In genomic region chr5:16455670-16456069, GRCh38 we compare ENCODE assay signal across 9 cellular contexts. TPM values are rescaled to one million over a fixed set of nuclear protein-coding genes. Genes with fewer than 3 reads are reported as not detected.
DNase-seq lines count a peak whose midpoint lies in the region; ATAC-seq and TF ChIP-seq lines count a peak whose summit lies in the region.
"Had no signal": no experiment of that assay in that cellular context is flagged by ENCODE, and none has a peak within 500 bp of the region (broad histone marks: within the 10 kb centered on the region; RNA-seq: fewer than 3 reads in every experiment).

No MANE protein-coding gene starts in this region.

- no peak for ATAC-seq in central memory CD8-positive, alpha-beta T cell (replicated peaks; ENCODE audit: extremely low read depth, poor library complexity, severe bottlenecking)
- peak in 1 of 2 donors; percentile 50 for ATAC-seq in gastrocnemius medialis

- DNase-seq in T-helper 2 cell treated with Interferon-gamma antibody and Interleukin-4, amounts not matched to agents 5 μg/mL and 100 μg/mL, for 36 hours (ENCODE audit: low spot score), result no peak
- DNase-seq in T-helper 2 cell, result no peak
- DNase-seq in central memory CD8-positive, alpha-beta T cell (ENCODE audit: low spot score in 2 of 2), result no peak
- no peak for DNase-seq in gastrocnemius medialis
- DNase-seq in HK-2 (ENCODE audit: unreplicated experiment), result no peak
- DNase-seq in SK-N-DZ (ENCODE audit: low spot score), result no peak
- no peak for DNase-seq in NCI-H2196 (lab: John Stamatoyannopoulos, UW; ENCODE audit: unreplicated experiment)
- DNase-seq: GOT3 had no signal

- TF ChIP-seq CTCF in Loucy (conservative IDR thresholded peaks at IDR 0.05; ENCODE audit: low read length) (no peak), gastrocnemius medialis (IDR thresholded peaks at IDR 0.05 in 4 of 5, conservative IDR thresholded peaks at IDR 0.05 in 1 of 5) (no peak)

- peak overlapping the region; percentile 40 for H3K4me3 ChIP-seq in Loucy (ENCODE audit: low read length, poor library complexity, severe bottlenecking)
- H3K4me3 ChIP-seq in gastrocnemius medialis, result no peak overlapping the region

- H3K27me3 Mint-ChIP-seq in T-helper 2 cell treated with Interferon-gamma antibody and Interleukin-4, amounts not matched to agents 5 μg/mL and 100 μg/mL, for 36 hours (ENCODE audit: low read depth), result no peaks in the 10 kb centered on the region
- H3K27me3 Mint-ChIP-seq in central memory CD8-positive, alpha-beta T cell, result no peaks in the 10 kb centered on the region

- H3K79me2 ChIP-seq in Loucy (ENCODE audit: insufficient read depth, low read length), result peaks cover 47% of the 10 kb centered on the region

- peaks cover 88% of the 10 kb centered on the region for H3K36me3 ChIP-seq in Loucy (ENCODE audit: insufficient read depth, low read length)
- H3K36me3 ChIP-seq in gastrocnemius medialis, result peaks cover 0 to 32% of the 10 kb centered on the region in 2 donors

- H3K27ac ChIP-seq in gastrocnemius medialis, result peak overlapping the region; percentile 68 to 92 (median 76)

- intact Hi-C loops in gastrocnemius medialis (cut with DNase I; ENCODE audit: low total_unique reads), result loop anchor here (2.0 to 10.0 kb wide), 4 partner anchors 95 to 319 kb away; no protein-coding TSS in a partner anchor

- H3K27me3 ChIP-seq in Loucy (ENCODE audit: insufficient read depth, low read length, poor library complexity, severe bottlenecking) (no peaks in the 10 kb centered on the region), gastrocnemius medialis (no peaks in the 10 kb centered on the region)

- no peak for TF ChIP-seq POLR2A in gastrocnemius medialis (IDR thresholded peaks at IDR 0.05)

- peak overlapping the region; percentile 78 for H3K4me2 ChIP-seq in Loucy (ENCODE audit: low read depth, low read length, poor library complexity, severe bottlenecking)

- peaks cover 33% of the 10 kb centered on the region for H3K4me1 Mint-ChIP-seq in T-helper 2 cell treated with Interferon-gamma antibody and Interleukin-4, amounts not matched to agents 5 μg/mL and 100 μg/mL, for 36 hours (ENCODE audit: low read depth)
- peaks cover 52% of the 10 kb centered on the region for H3K4me1 Mint-ChIP-seq in central memory CD8-positive, alpha-beta T cell

- H3K9me3 ChIP-seq in Loucy (ENCODE audit: insufficient read depth, low read depth, low read length) (no peaks in the 10 kb centered on the region), gastrocnemius medialis (no peaks in the 10 kb centered on the region)

- no peaks in the 10 kb centered on the region for H3K9me3 Mint-ChIP-seq in T-helper 2 cell treated with Interferon-gamma antibody and Interleukin-4, amounts not matched to agents 5 μg/mL and 100 μg/mL, for 36 hours
- no peaks in the 10 kb centered on the region for H3K9me3 Mint-ChIP-seq in central memory CD8-positive, alpha-beta T cell

- peak overlapping the region; percentile 64 for H3K27ac Mint-ChIP-seq in T-helper 2 cell treated with Interferon-gamma antibody and Interleukin-4, amounts not matched to agents 5 μg/mL and 100 μg/mL, for 36 hours
- H3K27ac Mint-ChIP-seq in central memory CD8-positive, alpha-beta T cell (ENCODE audit: low read depth), result peak overlapping the region; percentile 54

- peaks cover 58% of the 10 kb centered on the region for H4K20me1 ChIP-seq in Loucy (ENCODE audit: insufficient read depth, low read length, poor library complexity, severe bottlenecking)

- no peaks in the 10 kb centered on the region for H3K9me2 ChIP-seq in Loucy (replicated peaks; ENCODE audit: low read depth, low read length)

- peaks cover 64% of the 10 kb centered on the region for H3K36me3 Mint-ChIP-seq in T-helper 2 cell treated with Interferon-gamma antibody and Interleukin-4, amounts not matched to agents 5 μg/mL and 100 μg/mL, for 36 hours (ENCODE audit: low read depth)
- peaks cover 66% of the 10 kb centered on the region for H3K36me3 Mint-ChIP-seq in central memory CD8-positive, alpha-beta T cell (ENCODE audit: insufficient read depth)

- in situ Hi-C loops in gastrocnemius medialis (cut with MboI; ENCODE audit: low sequenced_read_pairs in 4 of 4), result loop anchor here in 3 of 4 donors (5.0 to 25.0 kb wide), 3 partner anchors 97 to 732 kb away; no protein-coding TSS in a partner anchor

- no peaks in the 10 kb centered on the region for H3F3A ChIP-seq in Loucy (ENCODE audit: low read depth)

- peak overlapping the region; percentile 21 for H3K9ac ChIP-seq in Loucy (ENCODE audit: low read depth, low read length, poor library complexity, severe bottlenecking)

- H3K4me3 Mint-ChIP-seq in T-helper 2 cell treated with Interferon-gamma antibody and Interleukin-4, amounts not matched to agents 5 μg/mL and 100 μg/mL, for 36 hours, result no peak overlapping the region
- H3K4me3 Mint-ChIP-seq in central memory CD8-positive, alpha-beta T cell, result peak overlapping the region; percentile 39

- H2AFZ ChIP-seq in Loucy (ENCODE audit: low read length), result no peak overlapping the region

- peaks cover 30% of the 10 kb centered on the region for H3K4me1 ChIP-seq in Loucy (ENCODE audit: insufficient read depth, low read length, poor library complexity, severe bottlenecking)
- peaks cover 62 to 65% of the 10 kb centered on the region in 2 donors for H3K4me1 ChIP-seq in gastrocnemius medialis

RNA-seq across cellular contexts. Expression of gene ZNF622, which starts 9.9 kb away (rescaled TPM):
- 100 to 1,000 TPM in 2 of 4 donors, 10 to 100 TPM in 2; 44.8 to 150 (median 75.1) TPM for total RNA-seq in gastrocnemius medialis
- 29.2 and 35.2 TPM in 2 replicates for polyA plus RNA-seq in SK-N-DZ (2014; cell fraction: cytosol; rRNA removed)
- 14.1 and 19.6 TPM in 2 replicates for polyA plus RNA-seq in SK-N-DZ (2014; cell fraction: nucleus; rRNA removed)
